ENCODE assay signal across 1 cellular context in the genomic region with DNA sequence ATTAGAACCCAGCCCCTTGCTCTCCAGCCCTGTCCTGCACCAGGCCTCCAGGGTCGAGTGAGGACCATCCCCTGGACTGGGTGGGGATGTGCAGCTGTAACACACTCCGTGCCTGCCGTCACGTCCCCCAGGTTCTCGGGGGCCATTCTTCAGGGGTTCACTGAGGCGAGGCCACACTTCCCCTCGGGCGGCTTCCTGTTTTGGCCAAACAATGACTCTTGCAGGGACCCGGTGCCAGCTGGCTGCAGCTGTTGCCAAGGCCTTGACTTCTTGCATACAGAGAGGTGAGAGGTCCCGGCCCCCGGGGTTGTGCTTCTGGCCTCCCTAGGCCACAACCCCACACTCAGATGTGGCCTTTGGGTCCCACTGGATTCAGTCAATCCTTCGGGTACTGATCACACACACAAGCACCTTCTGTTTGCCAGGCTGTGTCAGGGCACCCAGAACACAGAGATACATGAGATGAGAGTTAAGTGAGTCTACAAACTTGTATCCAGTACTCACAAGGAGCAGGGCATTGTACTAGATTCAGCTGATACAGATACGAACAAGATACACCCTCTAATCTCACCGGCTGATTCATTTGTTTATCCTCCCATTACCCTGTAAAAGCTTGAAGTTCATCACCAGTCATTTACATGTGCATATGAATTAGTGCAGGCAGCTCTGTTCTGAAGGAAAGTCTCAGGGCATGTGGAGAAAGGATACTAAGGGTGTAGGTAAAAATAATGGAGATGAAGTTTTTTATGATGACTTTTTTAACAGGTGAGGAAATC.
TF ChIP-seq lines count a peak whose summit lies in the region.

No MANE protein-coding gene starts in this region.

TF ChIP-seq in IMR-90, 13 proteins besides CTCF, POLR2A, EP300 and RAD21 (continued from another document):
- TF ChIP-seq MXI1 (IDR thresholded peaks at IDR 0.05; ENCODE audit: borderline replicate concordance, low read depth, low read length) (no peak), MAZ (IDR thresholded peaks at IDR 0.05; ENCODE audit: borderline replicate concordance, low read depth, low read length) (no peak), BHLHE40 (IDR thresholded peaks at IDR 0.05; ENCODE audit: low read depth, low read length) (no peak)
